In genomic region chr2:6826081-6826913, GRCh38 we compare ENCODE assay signal across 8 cellular contexts. TPM values are rescaled to one million over a fixed set of nuclear protein-coding genes. Genes with fewer than 3 reads are reported as not detected.
DNase-seq lines count a peak whose midpoint lies in the region; ATAC-seq and TF ChIP-seq lines count a peak whose summit lies in the region.

No MANE protein-coding gene starts in this region.

- no peaks in the 10 kb centered on the region; the same call in 1 of the 2 replicates for H3K79me2 ChIP-seq in DOHH2 (ENCODE audit: control insufficient read depth, low read length)

- H3K9me3 ChIP-seq in DOHH2 (ENCODE audit: control insufficient read depth, insufficient read depth, low read length) (peaks cover 12% of the 10 kb centered on the region; the same call in 1 of the 2 replicates), aorta (ENCODE audit: control insufficient read depth, low read length) (peaks cover 2% of the 10 kb centered on the region)

- 0 out of 2 replicates have a peak overlapping the region, but pooled peaks have one; percentile 9 for H3K4me2 ChIP-seq in DOHH2 (ENCODE audit: low read length)

- no peak overlapping the region for H3K4me3 Mint-ChIP-seq in activated naive CD8-positive, alpha-beta T cell treated with anti-CD3 and anti-CD28 coated beads for 36 hours

- 54 to 57% methylated on average over 4 of the region's 4 CpGs for WGBS in aorta, 2 donors

- H3K36me3 Mint-ChIP-seq in activated naive CD8-positive, alpha-beta T cell treated with anti-CD3 and anti-CD28 coated beads for 36 hours = peaks cover 8% of the 10 kb centered on the region

- H3K4me1 Mint-ChIP-seq in activated naive CD8-positive, alpha-beta T cell treated with anti-CD3 and anti-CD28 coated beads for 36 hours = peaks cover 5% of the 10 kb centered on the region

- peaks cover 13% of the 10 kb centered on the region; the same call in 1 of the 2 replicates for H3F3A ChIP-seq in DOHH2 (ENCODE audit: control insufficient read depth, insufficient read depth)

- H3K4me1 ChIP-seq in DOHH2 (ENCODE audit: control insufficient read depth, low read length) = peaks cover 69% of the 10 kb centered on the region
- H3K4me1 ChIP-seq in aorta (ENCODE audit: control insufficient read depth in 1 of 2, insufficient read depth in 2 of 2, low read length in 2 of 2) = no peaks in the 10 kb centered on the region

- no peaks in the 10 kb centered on the region for H3K36me3 ChIP-seq in DOHH2 (ENCODE audit: control insufficient read depth, low read length)
- H3K36me3 ChIP-seq in aorta (ENCODE audit: control insufficient read depth in 1 of 2, insufficient read depth in 2 of 2, low read length in 1 of 2) = peaks cover 0 to 2% of the 10 kb centered on the region in 2 donors

- H3K27me3 Mint-ChIP-seq in activated naive CD8-positive, alpha-beta T cell treated with anti-CD3 and anti-CD28 coated beads for 36 hours = no peaks in the 10 kb centered on the region

- no peak overlapping the region for H3K27ac Mint-ChIP-seq in activated naive CD8-positive, alpha-beta T cell treated with anti-CD3 and anti-CD28 coated beads for 36 hours

- H3K9me2 ChIP-seq in DOHH2 (replicated peaks; ENCODE audit: control insufficient read depth, low read length) = no peaks in the 10 kb centered on the region

- intact Hi-C loops in aorta (cut with DNase I) = no loop called here

- no peaks in the 10 kb centered on the region for H3K27me3 ChIP-seq in DOHH2 (ENCODE audit: control insufficient read depth, low read length)
- H3K27me3 ChIP-seq in aorta (ENCODE audit: control insufficient read depth in 1 of 2, insufficient read depth in 2 of 2, low read length in 1 of 2) = no peaks in the 10 kb centered on the region

- H3K27ac ChIP-seq in DOHH2 (ENCODE audit: low read depth, low read length) (peak overlapping the region; percentile 7; the same call in 1 of the 2 replicates), aorta (ENCODE audit: low read depth in 1 of 2, low read length in 2 of 2) (no peak overlapping the region)

- peak; percentile 87 for TF ChIP-seq CTCF in DOHH2 (IDR thresholded peaks at IDR 0.05; ENCODE audit: low read depth, low read length, poor library complexity, severe bottlenecking)

- no peaks in the 10 kb centered on the region for H4K20me1 ChIP-seq in DOHH2 (ENCODE audit: control insufficient read depth, insufficient read depth, low read depth, low read length)

- H3K4me3 ChIP-seq in DOHH2 (ENCODE audit: low read length) = no peak overlapping the region
- no peak overlapping the region for H3K4me3 ChIP-seq in aorta (ENCODE audit: low read length in 2 of 2)

- peak; percentile 92 for ATAC-seq in GM19467 (IDR thresholded peaks at IDR 0.05; ENCODE audit: unreplicated experiment)
- ATAC-seq in HG03520 (IDR thresholded peaks at IDR 0.05; ENCODE audit: unreplicated experiment) = peak; percentile 93
- no peak for ATAC-seq in aorta (ENCODE audit: low FRiP score)

- peaks cover 13% of the 10 kb centered on the region for H3K9me3 Mint-ChIP-seq in activated naive CD8-positive, alpha-beta T cell treated with anti-CD3 and anti-CD28 coated beads for 36 hours

- peak; percentile 35 for DNase-seq in SHP77 treated with DMSO at 0.1 percent for 48 hours (lab: John Stamatoyannopoulos, UW)
- DNase-seq in activated naive CD8-positive, alpha-beta T cell treated with anti-CD3 and anti-CD28 coated beads for 36 hours = peak; percentile 48
- DNase-seq in inferior parietal cortex (ENCODE audit: extremely low spot score) = peak; percentile 33
- peak; percentile 19 to 57 (median 52) for DNase-seq in stimulated activated CD4-positive, alpha-beta T cell treated with anti-CD3 and anti-CD28 coated beads, TNF-alpha, amount 100 ng/mL, for 48 hours (ENCODE audit: low read depth in 3 of 3)
- no peak for DNase-seq in aorta

RNA-seq across cellular contexts. Expression of gene CMPK2, which starts 39.4 kb away (rescaled TPM):
- total RNA-seq in activated naive CD8-positive, alpha-beta T cell treated with anti-CD3 and anti-CD28 coated beads for 36 hours = 10 to 100 TPM; 11.8 to 13.2 TPM
- 1 to 10 TPM; 3.7 to 5.3 TPM for total RNA-seq in aorta
- polyA plus RNA-seq in aorta = 1 to 10 TPM; 2.4 to 7.4 TPM

RNA-seq across cellular contexts. Expression of gene RSAD2, which starts 51.3 kb away (rescaled TPM):
- total RNA-seq in activated naive CD8-positive, alpha-beta T cell treated with anti-CD3 and anti-CD28 coated beads for 36 hours = 10 to 100 TPM in 1 of 2 experiments, 1 to 10 TPM in 1; 9.2 to 10.0 TPM
- 1 to 10 TPM; 4.9 to 8.9 TPM for total RNA-seq in aorta
- 1 to 10 TPM; 1.7 to 8.3 TPM for polyA plus RNA-seq in aorta

Comparison
In these comparisons a context has a peak if more than half of its experiments do, and no peak if none do; other contexts are left out.
1. DNase-seq: peak in SHP77 treated with DMSO at 0.1 percent for 48 hours (single experiment), activated naive CD8-positive, alpha-beta T cell treated with anti-CD3 and anti-CD28 coated beads for 36 hours (single experiment), inferior parietal cortex (single experiment) and stimulated activated CD4-positive, alpha-beta T cell treated with anti-CD3 and anti-CD28 coated beads, TNF-alpha, amount 100 ng/mL, for 48 hours (3 of 3); none in aorta (0 of 2).